ENCODE assay signal across 18 cellular contexts in the genomic region with DNA sequence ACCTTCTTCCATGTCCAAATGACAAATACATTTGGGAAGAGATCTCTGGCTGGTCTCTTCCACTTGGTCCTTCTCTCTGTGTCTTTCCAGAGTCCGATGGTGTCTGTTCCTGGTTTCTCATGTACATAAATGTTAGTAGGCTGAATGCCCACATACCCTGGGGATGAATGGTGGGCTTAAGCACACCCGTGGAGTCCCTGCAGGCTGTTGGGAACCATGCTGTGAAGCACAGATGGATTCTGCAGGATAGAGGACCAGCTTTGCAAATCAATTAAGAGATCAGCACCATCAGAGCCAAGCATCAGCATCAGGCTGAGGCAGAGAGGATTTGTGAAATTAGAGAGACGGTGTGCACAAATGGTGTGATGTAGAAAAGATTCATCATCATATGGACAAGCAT.
DNase-seq lines count a peak whose midpoint lies in the region; ATAC-seq, FAIRE-seq and TF ChIP-seq lines count a peak whose summit lies in the region.
"Had no signal": no experiment of that assay in that cellular context is flagged by ENCODE, and none has a peak within 500 bp of the region (broad histone marks: within the 10 kb centered on the region; RNA-seq: fewer than 3 reads in every experiment).

No MANE protein-coding gene starts in this region.

- H3K27ac ChIP-seq in WERI-Rb-1 (no peak overlapping the region), neural progenitor cell (no peak overlapping the region)
- H3K27ac ChIP-seq: A549, BLaER1 had no signal

- H3K79me2 ChIP-seq in neural progenitor cell (ENCODE audit: low read depth), result no peaks in the 10 kb centered on the region

- H3K4me1 Mint-ChIP-seq in neural progenitor cell, result peaks cover 8% of the 10 kb centered on the region
- H3K4me1 Mint-ChIP-seq in activated naive CD8-positive, alpha-beta T cell treated with anti-CD3 and anti-CD28 coated beads for 36 hours, result no peaks in the 10 kb centered on the region
- H3K4me1 Mint-ChIP-seq: CD8-positive, alpha-beta memory T cell; IgD-negative memory B cell had no signal

- H3K36me3 Mint-ChIP-seq in neural progenitor cell, result no peaks in the 10 kb centered on the region
- H3K36me3 Mint-ChIP-seq in activated naive CD8-positive, alpha-beta T cell treated with anti-CD3 and anti-CD28 coated beads for 36 hours, result no peaks in the 10 kb centered on the region
- H3K36me3 Mint-ChIP-seq: IgD-negative memory B cell had no signal

- peak; percentile 98 for FAIRE-seq in D721Med (lab: Jason Lieb, UNC)
- FAIRE-seq: A549, GM12878, GM18507, H1 had no signal

- H3K9me3 Mint-ChIP-seq in neural progenitor cell, result peaks cover 3% of the 10 kb centered on the region
- H3K9me3 Mint-ChIP-seq in activated naive CD8-positive, alpha-beta T cell treated with anti-CD3 and anti-CD28 coated beads for 36 hours, result no peaks in the 10 kb centered on the region
- H3K9me3 Mint-ChIP-seq: CD8-positive, alpha-beta memory T cell; IgD-negative memory B cell had no signal

- no peaks in the 10 kb centered on the region for H3K36me3 ChIP-seq in WERI-Rb-1
- H3K36me3 ChIP-seq in neural progenitor cell, result no peaks in the 10 kb centered on the region
- H3K36me3 ChIP-seq: BLaER1, HAP-1 had no signal

- no peaks in the 10 kb centered on the region for H4K20me1 ChIP-seq in neural progenitor cell (ENCODE audit: low read depth)
- H4K20me1 ChIP-seq: BLaER1 had no signal

- H3K9me3 ChIP-seq in WERI-Rb-1 (ENCODE audit: severe bottlenecking) (no peaks in the 10 kb centered on the region), neural progenitor cell (ENCODE audit: low read depth) (no peaks in the 10 kb centered on the region)
- H3K9me3 ChIP-seq: A549, BLaER1, Caco-2, HAP-1 had no signal

- H3K4me3 ChIP-seq in WERI-Rb-1 (ENCODE audit: low read depth, low read length) (no peak overlapping the region), neural progenitor cell (peak overlapping the region; percentile 8)
- H3K4me3 ChIP-seq: A549, BLaER1, GM12878, HAP-1 had no signal

- H3K4me1 ChIP-seq in neural progenitor cell, result peaks cover 21% of the 10 kb centered on the region
- H3K4me1 ChIP-seq: A549, BLaER1, Caco-2, HAP-1 had no signal

- H3K4me2 ChIP-seq in neural progenitor cell, result peak overlapping the region; percentile 59
- H3K4me2 ChIP-seq: A549, BLaER1 had no signal

- H3K9ac ChIP-seq in neural progenitor cell, result no peak overlapping the region
- H3K9ac ChIP-seq: BLaER1 had no signal

- ATAC-seq in GM21529 (IDR thresholded peaks at IDR 0.05; ENCODE audit: unreplicated experiment) (no peak), HG02642 (IDR thresholded peaks at IDR 0.05; ENCODE audit: poor library complexity, unreplicated experiment) (no peak)
- ATAC-seq: A549, GM12878 had no signal

- DNase-seq in D721Med (ENCODE audit: insufficient read length, low spot score) (peak; percentile 45), NCI-H524 (lab: John Stamatoyannopoulos, UW) (peak; percentile 76 to 83), WERI-Rb-1 (peak; percentile 72), neural progenitor cell (ENCODE audit: low spot score) (peak; percentile 41)
- DNase-seq in activated naive CD8-positive, alpha-beta T cell treated with anti-CD3 and anti-CD28 coated beads for 36 hours, result no peak
- DNase-seq: Caco-2; CD8-positive, alpha-beta memory T cell; DMS 273 treated with DMSO at 0.1 percent for 48 hours; KG1 had no signal

- H2AFZ ChIP-seq in neural progenitor cell (replicated peaks), result no peak overlapping the region

- no peaks in the 10 kb centered on the region for H3K27me3 ChIP-seq in WERI-Rb-1 (ENCODE audit: insufficient read depth, low read depth, severe bottlenecking)
- H3K27me3 ChIP-seq in neural progenitor cell, result no peaks in the 10 kb centered on the region
- H3K27me3 ChIP-seq: BLaER1 had no signal

- no peak overlapping the region for H3K4me3 Mint-ChIP-seq in neural progenitor cell
- H3K4me3 Mint-ChIP-seq in activated naive CD8-positive, alpha-beta T cell treated with anti-CD3 and anti-CD28 coated beads for 36 hours, result no peak overlapping the region
- H3K4me3 Mint-ChIP-seq: CD8-positive, alpha-beta memory T cell; IgD-negative memory B cell had no signal

- H3K27me3 Mint-ChIP-seq in neural progenitor cell (ENCODE audit: insufficient read depth, low read depth), result peaks cover 2% of the 10 kb centered on the region
- H3K27me3 Mint-ChIP-seq in activated naive CD8-positive, alpha-beta T cell treated with anti-CD3 and anti-CD28 coated beads for 36 hours, result peaks cover 30% of the 10 kb centered on the region

- TF ChIP-seq CTCF in D721Med (IDR thresholded peaks at IDR 0.05; ENCODE audit: insufficient read depth, missing control alignments) (no peak), WERI-Rb-1 (IDR thresholded peaks at IDR 0.05; ENCODE audit: low read depth, low read length) (no peak), neural progenitor cell (IDR thresholded peaks at IDR 0.05) (no peak)

- H3F3A ChIP-seq in neural progenitor cell (ENCODE audit: low read depth), result peaks cover 13% of the 10 kb centered on the region

- no peak overlapping the region for H3K27ac Mint-ChIP-seq in neural progenitor cell
- no peak overlapping the region for H3K27ac Mint-ChIP-seq in activated naive CD8-positive, alpha-beta T cell treated with anti-CD3 and anti-CD28 coated beads for 36 hours
- H3K27ac Mint-ChIP-seq: CD8-positive, alpha-beta memory T cell; IgD-negative memory B cell had no signal
